ENCODE assay signal across 8 cellular contexts in genomic region chr7:19708397-19709248, GRCh38. TPM values are rescaled to one million over a fixed set of nuclear protein-coding genes. Genes with fewer than 3 reads are reported as not detected.
A peak's percentile ranks its signal among the peaks of the same experiment; 100 is the strongest.
DNase-seq lines count a peak whose midpoint lies in the region; ATAC-seq and TF ChIP-seq lines count a peak whose summit lies in the region.

POLR1F (minus strand) TSS chr7:19709037; CDS start chr7:19709016, 21 bp downstream.

- DNase-seq in DMS153 treated with DMSO at 0.1 percent for 48 hours (lab: John Stamatoyannopoulos, UW; ENCODE audit: unreplicated experiment) (peak; percentile 98), IMR-90 (peak; percentile 93), OCI-LY7 (ENCODE audit: low spot score) (peak; percentile 95), activated T-cell treated with anti-CD3 and anti-CD28 coated beads for 1 hour (ENCODE audit: low read depth) (peak; percentile 87), epithelial cell of esophagus (ENCODE audit: low read depth) (peak; percentile 96)
- peak; percentile 83 to 85 for DNase-seq in stimulated activated CD8-positive, alpha-beta memory T cell treated with anti-CD3 and anti-CD28 coated beads, Interleukin-4, amount 100 ng/mL, for 1 hour (ENCODE audit: low read depth in 2 of 2, low spot score in 1 of 2)

- CTCF ChIA-PET in IMR-90 (lab: Yijun Ruan, JAX): interaction anchor here (0.6 to 2.1 kb wide), 10 partner anchors 9 to 890 kb away, joined by 3 to 9 read pairs (median 4); no protein-coding TSS in a partner anchor
- CTCF ChIA-PET in OCI-LY7 (lab: Charles Lee; ENCODE audit: unreplicated experiment): interaction anchor here (0.6 to 1.0 kb wide), 3 partner anchors 15 to 490 kb away, joined by 3 read pairs; no protein-coding TSS in a partner anchor

- peaks cover 50% of the 10 kb centered on the region for H3K79me2 ChIP-seq in OCI-LY7 (ENCODE audit: insufficient read depth, low read depth, low read length)

- H3K23ac ChIP-seq in IMR-90 (ENCODE audit: low read depth, low read length): peak within 1 kb of the TSS; percentile 73

- H3K9me3 ChIP-seq in IMR-90 (ENCODE audit: control insufficient read depth, insufficient read depth, low read length): no peaks in the 10 kb centered on the region
- H3K9me3 ChIP-seq in OCI-LY7 (ENCODE audit: low read length): no peaks in the 10 kb centered on the region
- H3K9me3 ChIP-seq in mononuclear cell (ENCODE audit: low read depth, low read length): no peaks in the 10 kb centered on the region

- H3K14ac ChIP-seq in IMR-90 (replicated peaks; ENCODE audit: low read depth, low read length): peak within 1 kb of the TSS; percentile 41; the same call in 1 of the 2 replicates

- peak within 1 kb of the TSS; percentile 51 for H2AK9ac ChIP-seq in IMR-90 (replicated peaks; ENCODE audit: low read depth, low read length, poor library complexity)

- peak; percentile 46; the same call in 1 of the 2 replicates for TF ChIP-seq RAD21 in IMR-90 (IDR thresholded peaks at IDR 0.05; ENCODE audit: low read length)

- H2AK5ac ChIP-seq in IMR-90 (ENCODE audit: low read depth, low read length): no peak within 1 kb of the TSS

- no peak within 1 kb of the TSS for H2BK15ac ChIP-seq in IMR-90 (ENCODE audit: low read depth, low read length)

- peak within 1 kb of the TSS; percentile 38 for H2BK5ac ChIP-seq in IMR-90 (ENCODE audit: low read depth, low read length, poor library complexity, severe bottlenecking)

- H3K27ac ChIP-seq in IMR-90 (ENCODE audit: insufficient read depth, low read length): peak within 1 kb of the TSS; percentile 67
- peak within 1 kb of the TSS; percentile 47 for H3K27ac ChIP-seq in OCI-LY7 (ENCODE audit: low read depth, low read length, poor library complexity, severe bottlenecking)

- in situ Hi-C loops in IMR-90 (cut with MboI; ENCODE audit: low sequenced_read_pairs): no loop called here

- H4K8ac ChIP-seq in IMR-90 (ENCODE audit: low read depth in 2 of 2, low read length in 2 of 2): peak within 1 kb of the TSS; percentile 85 to 97

- no peaks in the 10 kb centered on the region for H3K9me1 ChIP-seq in IMR-90 (ENCODE audit: insufficient read depth, low read length)

- no peak within 1 kb of the TSS for H2BK120ac ChIP-seq in IMR-90 (ENCODE audit: low read depth, low read length)

- H2AFZ ChIP-seq in IMR-90 (replicated peaks; ENCODE audit: low read length, poor library complexity) (peak within 1 kb of the TSS; percentile 97), OCI-LY7 (ENCODE audit: low read length) (peak within 1 kb of the TSS; percentile 100)

- H3K36me3 ChIP-seq in IMR-90 (ENCODE audit: control insufficient read depth, insufficient read depth, low read length) (no peaks in the 10 kb centered on the region), OCI-LY7 (ENCODE audit: insufficient read depth, low read length) (peaks cover 11% of the 10 kb centered on the region)

- no peak within 1 kb of the TSS for H2BK20ac ChIP-seq in IMR-90 (ENCODE audit: low read depth, low read length)

- H3K4me1 ChIP-seq in IMR-90 (ENCODE audit: control insufficient read depth, insufficient read depth, low read length) (no peaks in the 10 kb centered on the region), OCI-LY7 (ENCODE audit: insufficient read depth, low read length, poor library complexity, severe bottlenecking) (peaks cover 26% of the 10 kb centered on the region), mononuclear cell (ENCODE audit: insufficient read depth, low read length) (peaks cover 22% of the 10 kb centered on the region)

- peak within 1 kb of the TSS; percentile 67; the same call in 1 of the 2 replicates for H4K5ac ChIP-seq in IMR-90 (ENCODE audit: low read depth, low read length)

- 1% methylated on average over 17 of the region's 56 CpGs; no CpG with 5 or more reads in 1 of the 2 experiments for WGBS in IMR-90 (ENCODE audit: extremely low coverage in 2 of 2, insufficient read length in 1 of 2), 2 experiments

- H3K9me2 ChIP-seq in OCI-LY7 (ENCODE audit: insufficient read depth, low read length): no peaks in the 10 kb centered on the region

- TF ChIP-seq CTCF in IMR-90 (conservative IDR thresholded peaks at IDR 0.05; ENCODE audit: low read depth, low read length): peak; percentile 98
- peak; percentile 86 for TF ChIP-seq CTCF in OCI-LY7 (conservative IDR thresholded peaks at IDR 0.05; ENCODE audit: low read length)
- TF ChIP-seq CTCF in epithelial cell of esophagus (IDR thresholded peaks at IDR 0.05; ENCODE audit: insufficient read depth, low read depth, low read length, missing control alignments): peak; percentile 92

- no peak within 1 kb of the TSS for H3K18ac ChIP-seq in IMR-90 (ENCODE audit: low read depth, low read length)

- peak within 1 kb of the TSS; percentile 73 for H3K4ac ChIP-seq in IMR-90 (ENCODE audit: low read depth, low read length)

- H3K4me3 ChIP-seq in IMR-90 (ENCODE audit: insufficient read depth, low read depth, low read length): peak within 1 kb of the TSS; percentile 80
- H3K4me3 ChIP-seq in OCI-LY7 (ENCODE audit: low read depth, low read length, poor library complexity, severe bottlenecking): peak within 1 kb of the TSS; percentile 98
- H3K4me3 ChIP-seq in epithelial cell of esophagus (ENCODE audit: low read length): peak within 1 kb of the TSS; percentile 95
- H3K4me3 ChIP-seq in mononuclear cell (ENCODE audit: low read length): peak within 1 kb of the TSS; percentile 79

- peaks cover 9 to 21% of the 10 kb centered on the region in 2 experiments for H3K79me1 ChIP-seq in IMR-90 (ENCODE audit: low read depth in 1 of 2, low read length in 2 of 2)

- peak; percentile 96 for TF ChIP-seq POLR2A in IMR-90 (IDR thresholded peaks at IDR 0.05; ENCODE audit: low read depth, low read length)

- POLR2A ChIA-PET in IMR-90 (lab: Charles Lee; ENCODE audit: unreplicated experiment) (interaction anchor here (0.6 kb wide), 1 partner anchor 46 kb away, joined by 5 read pairs; no protein-coding TSS in a partner anchor), OCI-LY7 (lab: Charles Lee) (interaction anchor here (0.6 to 2.7 kb wide), 8 partner anchors 9 to 889 kb away, joined by 3 to 17 read pairs (median 3); no protein-coding TSS in a partner anchor)

- intact Hi-C loops in IMR-90 (cut with micrococcal nuclease) (no loop called here), OCI-LY7 (cut with micrococcal nuclease; ENCODE audit: unreplicated experiment) (loop anchor here (2.0 to 5.0 kb wide), 2 partner anchors 484 to 890 kb away; no protein-coding TSS in a partner anchor)

- H3K56ac ChIP-seq in IMR-90 (ENCODE audit: extremely low read depth, insufficient read depth, low read length): peak within 1 kb of the TSS; percentile 9; the same call in 1 of the 2 replicates

- peak within 1 kb of the TSS; percentile 89 for H3K9ac ChIP-seq in IMR-90 (ENCODE audit: low read depth, low read length)

- H3K4me2 ChIP-seq in IMR-90 (ENCODE audit: low read depth, low read length) (peak within 1 kb of the TSS; percentile 63), OCI-LY7 (ENCODE audit: low read length) (peak within 1 kb of the TSS; percentile 95)

- H4K91ac ChIP-seq in IMR-90 (ENCODE audit: insufficient read depth, low read depth, low read length): peak within 1 kb of the TSS; percentile 41; the same call in 1 of the 2 replicates

- peak; percentile 99 for ATAC-seq in GM21528 (IDR thresholded peaks at IDR 0.05; ENCODE audit: low FRiP score, unreplicated experiment)
- peak; percentile 98 for ATAC-seq in IMR-90 (ENCODE audit: low read depth)

- H3K27me3 ChIP-seq in IMR-90 (ENCODE audit: control insufficient read depth, insufficient read depth, low read length) (no peaks in the 10 kb centered on the region), mononuclear cell (ENCODE audit: insufficient read depth, low read length) (no peaks in the 10 kb centered on the region)

- BruUV-seq in IMR-90 (replicated peaks; lab: Mats Ljungman, UMichigan): no TSS peak
- no TSS peak for BruUV-seq in OCI-LY7 (replicated peaks; lab: Mats Ljungman, UMichigan)

- dilution Hi-C loops in IMR-90 (cut with HindIII; ENCODE audit: low sequenced_read_pairs, unreplicated experiment): no loop called here

- H4K20me1 ChIP-seq in IMR-90 (ENCODE audit: insufficient read depth, low read length) (no peaks in the 10 kb centered on the region), OCI-LY7 (ENCODE audit: insufficient read depth, low read length) (peaks cover 25% of the 10 kb centered on the region; the same call in 1 of the 2 replicates)

TF ChIP-seq in IMR-90, 13 proteins besides CTCF, POLR2A, EP300 and RAD21:
- peak; percentile 77 for TF ChIP-seq CEBPB (IDR thresholded peaks at IDR 0.05; ENCODE audit: low read depth, low read length)
- peak; percentile 47 for TF ChIP-seq USF2 (IDR thresholded peaks at IDR 0.05; ENCODE audit: low read depth, low read length)
- peak; percentile 58; the same call in 1 of the 2 replicates for TF ChIP-seq CHD1 (IDR thresholded peaks at IDR 0.05; ENCODE audit: low read depth, low read length)
- peak; percentile 14; the same call in 1 of the 2 replicates for TF ChIP-seq BHLHE40 (IDR thresholded peaks at IDR 0.05; ENCODE audit: low read depth, low read length)
- no peak for TF ChIP-seq RCOR1 (IDR thresholded peaks at IDR 0.05; ENCODE audit: insufficient replicate concordance, low read length)
- peak; percentile 57; the same call in 1 of the 2 replicates for TF ChIP-seq MAZ (IDR thresholded peaks at IDR 0.05; ENCODE audit: borderline replicate concordance, low read depth, low read length)
- peak; percentile 46 for TF ChIP-seq SMC3 (IDR thresholded peaks at IDR 0.05; ENCODE audit: low read depth, low read length)
- TF ChIP-seq MXI1 (IDR thresholded peaks at IDR 0.05; ENCODE audit: borderline replicate concordance, low read depth, low read length): peak; percentile 99
- TF ChIP-seq RFX5 (IDR thresholded peaks at IDR 0.05; ENCODE audit: low read depth, low read length): no peak

RNA-seq across cellular contexts. Expression of gene POLR1F, which starts in this region (rescaled TPM):
- total RNA-seq in IMR-90 (2012; rRNA removed): 16.1 and 31.7 TPM in 2 replicates
- polyA plus RNA-seq in IMR-90 (2012; rRNA removed): 6.4 and 6.8 TPM in 2 replicates
- polyA plus RNA-seq in IMR-90 (2012; cell fraction: cytosol; rRNA removed): 1.7 and 1.9 TPM in 2 replicates
- polyA plus RNA-seq in IMR-90 (2012; cell fraction: nucleus; rRNA removed; ENCODE audit: low replicate concordance): 1.5 and 9.3 TPM in 2 replicates
- total RNA-seq in OCI-LY7 (2014; rRNA removed; shearing (Covaris generic)): 17.7 and 25.1 TPM in 2 replicates
- 16.2 and 23.9 TPM in 2 replicates for total RNA-seq in OCI-LY7 (2022)
- 27.6 TPM for total RNA-seq in mononuclear cell

Comparison
In these comparisons a context has a peak if more than half of its experiments do, and no peak if none do; other contexts are left out.
1. Peak in every context shown above with its lines: DNase-seq, ATAC-seq, H3K4me3 ChIP-seq and H3K27ac ChIP-seq.